ENCODE assay signal across 18 cellular contexts in the genomic region with DNA sequence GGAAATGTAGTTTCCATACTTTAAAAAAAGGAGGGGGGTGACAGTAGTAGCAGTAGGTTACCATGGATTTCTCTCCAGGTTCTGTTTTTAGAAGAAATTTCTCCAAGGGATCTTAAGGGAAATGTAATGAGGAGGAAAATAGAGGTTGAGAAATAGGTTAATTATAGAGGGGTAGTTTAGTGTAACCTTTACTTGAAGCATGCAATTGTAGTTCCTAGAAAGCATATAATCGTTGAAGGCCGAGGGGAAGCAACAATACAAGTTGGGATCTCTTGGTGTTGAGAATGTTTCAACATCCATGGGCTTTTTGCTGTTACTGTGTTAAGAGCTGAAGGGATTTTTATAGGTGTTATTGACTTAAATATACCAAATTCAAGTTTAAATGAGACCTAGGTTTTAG. TPM values are rescaled to one million over a fixed set of nuclear protein-coding genes. Genes with fewer than 3 reads are reported as not detected.
A peak's percentile ranks its signal among the peaks of the same experiment; 100 is the strongest.
DNase-seq lines count a peak whose midpoint lies in the region; ATAC-seq and TF ChIP-seq lines count a peak whose summit lies in the region.
"Had no signal": no experiment of that assay in that cellular context is flagged by ENCODE, and none has a peak within 500 bp of the region (broad histone marks: within the 10 kb centered on the region; RNA-seq: fewer than 3 reads in every experiment).

No MANE protein-coding gene starts in this region.

- no peak overlapping the region for H3K4me3 Mint-ChIP-seq in activated CD8-positive, alpha-beta T cell treated with anti-CD3 and anti-CD28 coated beads for 36 hours
- H3K4me3 Mint-ChIP-seq in activated CD8-positive, alpha-beta T cell treated with anti-CD3 and anti-CD28 coated beads, Interleukin-2, amount 10 ng/mL, durations not matched to agents 7 days and 5 days, result no peak overlapping the region
- H3K4me3 Mint-ChIP-seq in CD4-positive, alpha-beta T cell, result no peak overlapping the region
- no peak overlapping the region for H3K4me3 Mint-ChIP-seq in naive thymus-derived CD4-positive, alpha-beta T cell
- H3K4me3 Mint-ChIP-seq: CD8-positive, alpha-beta memory T cell had no signal

- peaks cover 49% of the 10 kb centered on the region for H4K20me1 ChIP-seq in PC-9 (ENCODE audit: insufficient read depth)

- peaks cover 14% of the 10 kb centered on the region for H3K36me3 Mint-ChIP-seq in activated CD8-positive, alpha-beta T cell treated with anti-CD3 and anti-CD28 coated beads for 36 hours (ENCODE audit: low read depth)
- H3K36me3 Mint-ChIP-seq in activated CD8-positive, alpha-beta T cell treated with anti-CD3 and anti-CD28 coated beads, Interleukin-2, amount 10 ng/mL, durations not matched to agents 7 days and 5 days (ENCODE audit: low read depth), result peaks cover 2% of the 10 kb centered on the region
- H3K36me3 Mint-ChIP-seq in CD4-positive, alpha-beta T cell (ENCODE audit: low read depth), result peaks cover 16% of the 10 kb centered on the region
- peaks cover 0 to 3% (median 0%) of the 10 kb centered on the region in 5 donors for H3K36me3 Mint-ChIP-seq in naive thymus-derived CD4-positive, alpha-beta T cell

- H3K9me3 Mint-ChIP-seq in activated CD8-positive, alpha-beta T cell treated with anti-CD3 and anti-CD28 coated beads for 36 hours, result no peaks in the 10 kb centered on the region
- H3K9me3 Mint-ChIP-seq in activated CD8-positive, alpha-beta T cell treated with anti-CD3 and anti-CD28 coated beads, Interleukin-2, amount 10 ng/mL, durations not matched to agents 7 days and 5 days (ENCODE audit: insufficient read depth), result no peaks in the 10 kb centered on the region
- H3K9me3 Mint-ChIP-seq in CD4-positive, alpha-beta T cell, result no peaks in the 10 kb centered on the region
- H3K9me3 Mint-ChIP-seq in naive thymus-derived CD4-positive, alpha-beta T cell, result peaks cover 0 to 1% (median 0%) of the 10 kb centered on the region in 11 donors
- H3K9me3 Mint-ChIP-seq: CD8-positive, alpha-beta memory T cell had no signal

- H3K4me3 ChIP-seq in PC-9, result no peak overlapping the region
- H3K4me3 ChIP-seq in naive thymus-derived CD4-positive, alpha-beta T cell (ENCODE audit: low read length), result no peak overlapping the region
- H3K4me3 ChIP-seq: K562 had no signal

- TF ChIP-seq CTCF in activated CD8-positive, alpha-beta T cell treated with anti-CD3 and anti-CD28 coated beads for 36 hours (IDR thresholded peaks at IDR 0.05), result no peak
- TF ChIP-seq CTCF in CD4-positive, alpha-beta T cell (IDR thresholded peaks at IDR 0.05), result no peak
- TF ChIP-seq CTCF in PC-9 (conservative IDR thresholded peaks at IDR 0.05), result no peak

- H2AFZ ChIP-seq in PC-9, result no peak overlapping the region

- H3K9me2 ChIP-seq in PC-9 (ENCODE audit: insufficient read depth), result no peaks in the 10 kb centered on the region

- no peak overlapping the region for H3K27ac ChIP-seq in CD4-positive, alpha-beta T cell (ENCODE audit: low read depth, low read length)
- 0 out of 2 replicates have a peak overlapping the region, but pooled peaks have one; percentile 11 for H3K27ac ChIP-seq in PC-9
- peak overlapping the region; percentile 1 for H3K27ac ChIP-seq in naive thymus-derived CD4-positive, alpha-beta T cell (ENCODE audit: low read depth, low read length)
- H3K27ac ChIP-seq: HL-60 had no signal

- no peak for DNase-seq in activated CD8-positive, alpha-beta T cell treated with anti-CD3 and anti-CD28 coated beads for 36 hours
- no peak for DNase-seq in activated CD8-positive, alpha-beta T cell treated with anti-CD3 and anti-CD28 coated beads, Interleukin-2, amount 10 ng/mL, durations not matched to agents 7 days and 5 days
- no peak for DNase-seq in CD4-positive, alpha-beta T cell
- no peak for DNase-seq in PC-9
- no peak for DNase-seq in naive thymus-derived CD4-positive, alpha-beta T cell
- DNase-seq in activated CD8-positive, alpha-beta memory T cell treated with anti-CD3 and anti-CD28 coated beads, Interleukin-2, amount 50 U/mL, for 4 hours, result no peak
- DNase-seq: CD8-positive, alpha-beta memory T cell; DND-41; GDM1; NCI-H1092; NCI-H1694; NCI-H2107; NCI-H446 treated with DMSO at 0.1 percent for 48 hours; NCI-H748 treated with DMSO at 0.1 percent for 48 hours; SIG-M5 had no signal

- H3K4me1 ChIP-seq in PC-9 (replicated peaks; ENCODE audit: insufficient read depth), result no peaks in the 10 kb centered on the region
- H3K4me1 ChIP-seq in naive thymus-derived CD4-positive, alpha-beta T cell (ENCODE audit: control insufficient read depth in 2 of 2, insufficient read depth in 2 of 2, low read length in 2 of 2), result peaks cover 5 to 12% of the 10 kb centered on the region in 2 donors

- intact Hi-C loops in activated CD8-positive, alpha-beta T cell treated with anti-CD3 and anti-CD28 coated beads for 36 hours (cut with micrococcal nuclease), result no loop called here
- intact Hi-C loops in CD4-positive, alpha-beta T cell (cut with DNase I, micrococcal nuclease), result no loop called here
- intact Hi-C loops in PC-9 (cut with micrococcal nuclease; ENCODE audit: unreplicated experiment), result no loop called here
- intact Hi-C loops in naive thymus-derived CD4-positive, alpha-beta T cell (cut with micrococcal nuclease), result no loop called here

- no peak overlapping the region for H3K4me2 ChIP-seq in PC-9

- POLR2A ChIA-PET in activated CD8-positive, alpha-beta T cell treated with anti-CD3 and anti-CD28 coated beads for 36 hours (lab: Charles Lee), result interaction anchor here (0.6 to 0.9 kb wide), 3 partner anchors 9 to 46 kb away, joined by 3 read pairs; no protein-coding TSS in a partner anchor
- POLR2A ChIA-PET in activated CD8-positive, alpha-beta T cell treated with anti-CD3 and anti-CD28 coated beads, Interleukin-2, amount 10 ng/mL, durations not matched to agents 7 days and 5 days (lab: Charles Lee), result interaction anchor here (1.2 kb wide), 1 partner anchor 19 kb away, joined by 3 read pairs; no protein-coding TSS in a partner anchor
- POLR2A ChIA-PET in CD4-positive, alpha-beta T cell (lab: Charles Lee), result no interaction called here
- POLR2A ChIA-PET in PC-9 (lab: Charles Lee; ENCODE audit: unreplicated experiment), result no interaction called here
- POLR2A ChIA-PET in naive thymus-derived CD4-positive, alpha-beta T cell (lab: Charles Lee), result no interaction called here

- H3F3A ChIP-seq in PC-9 (ENCODE audit: insufficient read depth, low read depth), result peaks cover 15% of the 10 kb centered on the region

- no peaks in the 10 kb centered on the region for H3K27me3 Mint-ChIP-seq in activated CD8-positive, alpha-beta T cell treated with anti-CD3 and anti-CD28 coated beads for 36 hours
- H3K27me3 Mint-ChIP-seq in activated CD8-positive, alpha-beta T cell treated with anti-CD3 and anti-CD28 coated beads, Interleukin-2, amount 10 ng/mL, durations not matched to agents 7 days and 5 days (ENCODE audit: low read depth), result no peaks in the 10 kb centered on the region
- H3K27me3 Mint-ChIP-seq in CD4-positive, alpha-beta T cell, result no peaks in the 10 kb centered on the region
- no peaks in the 10 kb centered on the region for H3K27me3 Mint-ChIP-seq in naive thymus-derived CD4-positive, alpha-beta T cell
- H3K27me3 Mint-ChIP-seq: CD8-positive, alpha-beta memory T cell had no signal

- no peaks in the 10 kb centered on the region for H3K9me3 ChIP-seq in CD4-positive, alpha-beta T cell (ENCODE audit: control insufficient read depth, low read length)
- no peaks in the 10 kb centered on the region for H3K9me3 ChIP-seq in PC-9 (ENCODE audit: insufficient read depth, low read depth)
- H3K9me3 ChIP-seq in naive thymus-derived CD4-positive, alpha-beta T cell (ENCODE audit: control insufficient read depth in 2 of 3, low read length in 3 of 3), result no peaks in the 10 kb centered on the region

- H3K27ac Mint-ChIP-seq in activated CD8-positive, alpha-beta T cell treated with anti-CD3 and anti-CD28 coated beads for 36 hours, result peak overlapping the region; percentile 63
- H3K27ac Mint-ChIP-seq in activated CD8-positive, alpha-beta T cell treated with anti-CD3 and anti-CD28 coated beads, Interleukin-2, amount 10 ng/mL, durations not matched to agents 7 days and 5 days, result no peak overlapping the region
- H3K27ac Mint-ChIP-seq in CD4-positive, alpha-beta T cell, result peak overlapping the region; percentile 28
- peak overlapping the region in 4 of 9 donors; percentile 22 to 49 (median 36) for H3K27ac Mint-ChIP-seq in naive thymus-derived CD4-positive, alpha-beta T cell

- CTCF ChIA-PET in activated CD8-positive, alpha-beta T cell treated with anti-CD3 and anti-CD28 coated beads for 36 hours (lab: Charles Lee), result interaction anchor here (1.6 kb wide), 1 partner anchor 250 kb away, joined by 6 read pairs; no protein-coding TSS in a partner anchor
- CTCF ChIA-PET in activated CD8-positive, alpha-beta T cell treated with anti-CD3 and anti-CD28 coated beads, Interleukin-2, amount 10 ng/mL, durations not matched to agents 7 days and 5 days (lab: Charles Lee), result no interaction called here
- CTCF ChIA-PET in CD4-positive, alpha-beta T cell (lab: Charles Lee), result no interaction called here
- CTCF ChIA-PET in PC-9 (lab: Charles Lee), result no interaction called here
- CTCF ChIA-PET in naive thymus-derived CD4-positive, alpha-beta T cell (lab: Charles Lee), result interaction anchor here (0.8 kb wide), 1 partner anchor 15 kb away, joined by 4 read pairs; no protein-coding TSS in a partner anchor

- H3K79me2 ChIP-seq in PC-9 (ENCODE audit: low read depth), result peaks cover 85% of the 10 kb centered on the region

- H3K27me3 ChIP-seq in CD4-positive, alpha-beta T cell (ENCODE audit: control insufficient read depth, insufficient read depth, low read length), result no peaks in the 10 kb centered on the region
- no peaks in the 10 kb centered on the region for H3K27me3 ChIP-seq in PC-9 (ENCODE audit: insufficient read depth, low read depth)
- H3K27me3 ChIP-seq in naive thymus-derived CD4-positive, alpha-beta T cell (ENCODE audit: control insufficient read depth in 2 of 2, insufficient read depth in 2 of 2, low read length in 2 of 2), result no peaks in the 10 kb centered on the region

- BruUV-seq in PC-9 (replicated peaks; lab: Mats Ljungman, UMichigan), result no TSS peak

- peaks cover 47% of the 10 kb centered on the region for H3K4me1 Mint-ChIP-seq in activated CD8-positive, alpha-beta T cell treated with anti-CD3 and anti-CD28 coated beads for 36 hours (ENCODE audit: low read depth)
- H3K4me1 Mint-ChIP-seq in activated CD8-positive, alpha-beta T cell treated with anti-CD3 and anti-CD28 coated beads, Interleukin-2, amount 10 ng/mL, durations not matched to agents 7 days and 5 days (ENCODE audit: low read depth), result peaks cover 10% of the 10 kb centered on the region
- H3K4me1 Mint-ChIP-seq in CD4-positive, alpha-beta T cell (ENCODE audit: low read depth), result peaks cover 58% of the 10 kb centered on the region
- peaks cover 23 to 73% (median 61%) of the 10 kb centered on the region in 7 donors for H3K4me1 Mint-ChIP-seq in naive thymus-derived CD4-positive, alpha-beta T cell

- ATAC-seq in activated CD8-positive, alpha-beta T cell treated with anti-CD3 and anti-CD28 coated beads for 36 hours, result no peak
- ATAC-seq in activated CD8-positive, alpha-beta T cell treated with anti-CD3 and anti-CD28 coated beads, Interleukin-2, amount 10 ng/mL, durations not matched to agents 7 days and 5 days, result no peak
- ATAC-seq in CD4-positive, alpha-beta T cell (ENCODE audit: poor library complexity), result no peak
- ATAC-seq in naive thymus-derived CD4-positive, alpha-beta T cell, result no peak
- no peak for ATAC-seq in GM18498 (IDR thresholded peaks at IDR 0.05; ENCODE audit: unreplicated experiment)

- peaks cover 15% of the 10 kb centered on the region; the same call in 1 of the 2 replicates for H3K36me3 ChIP-seq in PC-9 (ENCODE audit: low read depth)
- H3K36me3 ChIP-seq in naive thymus-derived CD4-positive, alpha-beta T cell (ENCODE audit: control insufficient read depth in 2 of 3, insufficient read depth in 3 of 3, low read length in 3 of 3), result peaks cover 0 to 17% (median 0%) of the 10 kb centered on the region in 3 experiments

RNA-seq across cellular contexts. Expression of a gene that starts 25.1 kb away (rescaled TPM):
- 10 to 100 TPM; 27.7 to 28.9 TPM for total RNA-seq in activated CD8-positive, alpha-beta T cell treated with anti-CD3 and anti-CD28 coated beads for 36 hours
- 10 to 100 TPM; 28.8 to 28.9 TPM for total RNA-seq in activated CD8-positive, alpha-beta T cell treated with anti-CD3 and anti-CD28 coated beads, Interleukin-2, amount 10 ng/mL, durations not matched to agents 7 days and 5 days
- 10 to 100 TPM; 70.4 to 74.6 TPM for total RNA-seq in CD4-positive, alpha-beta T cell
- 66.8 and 84.8 TPM in 2 replicates for total RNA-seq in PC-9 (2021)
- 100 to 1,000 TPM in 1 of 5 experiments, 10 to 100 TPM in 4; 46.9 to 110 (median 77.8) TPM for total RNA-seq in naive thymus-derived CD4-positive, alpha-beta T cell
- 10 to 100 TPM; 13.4 to 19.8 TPM for polyA plus RNA-seq in naive thymus-derived CD4-positive, alpha-beta T cell

Comparison
In these comparisons a context has a peak if more than half of its experiments do, and no peak if none do; other contexts are left out.
1. CTCF ChIA-PET loops: an anchor here in activated CD8-positive, alpha-beta T cell treated with anti-CD3 and anti-CD28 coated beads for 36 hours (1.6 kb wide) and naive thymus-derived CD4-positive, alpha-beta T cell (0.8 kb wide); none called in activated CD8-positive, alpha-beta T cell treated with anti-CD3 and anti-CD28 coated beads, Interleukin-2, amount 10 ng/mL, durations not matched to agents 7 days and 5 days, CD4-positive, alpha-beta T cell and PC-9.
2. POLR2A ChIA-PET loops: an anchor here in activated CD8-positive, alpha-beta T cell treated with anti-CD3 and anti-CD28 coated beads for 36 hours (0.6 to 0.9 kb wide) and activated CD8-positive, alpha-beta T cell treated with anti-CD3 and anti-CD28 coated beads, Interleukin-2, amount 10 ng/mL, durations not matched to agents 7 days and 5 days (1.2 kb wide); none called in CD4-positive, alpha-beta T cell, PC-9 and naive thymus-derived CD4-positive, alpha-beta T cell.